1 cellular context compared by ENCODE assay signal in the genomic region with DNA sequence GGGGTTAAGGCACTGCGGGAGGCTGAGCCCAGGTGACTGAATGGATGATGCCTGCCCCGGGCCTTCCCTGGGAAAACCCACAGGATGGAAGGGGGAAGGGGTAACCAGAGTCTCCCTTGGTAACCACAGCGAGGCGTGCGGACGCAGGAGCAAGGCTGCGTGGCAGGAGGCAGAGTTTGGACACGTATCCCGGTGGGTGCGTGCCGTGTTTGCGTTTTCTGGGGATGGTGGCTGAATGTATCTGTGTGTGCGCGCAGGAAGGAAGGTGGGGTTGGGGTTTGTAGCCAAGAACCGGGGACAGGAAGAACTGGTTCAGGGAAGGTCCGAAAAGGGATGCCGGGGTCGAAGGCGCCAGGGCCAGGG.
TF ChIP-seq lines count a peak whose summit lies in the region.

No MANE protein-coding gene starts in this region.

TF ChIP-seq in IMR-90, 13 proteins besides CTCF, POLR2A, EP300 and RAD21 (continued from another document):
- TF ChIP-seq, protein P1, sequence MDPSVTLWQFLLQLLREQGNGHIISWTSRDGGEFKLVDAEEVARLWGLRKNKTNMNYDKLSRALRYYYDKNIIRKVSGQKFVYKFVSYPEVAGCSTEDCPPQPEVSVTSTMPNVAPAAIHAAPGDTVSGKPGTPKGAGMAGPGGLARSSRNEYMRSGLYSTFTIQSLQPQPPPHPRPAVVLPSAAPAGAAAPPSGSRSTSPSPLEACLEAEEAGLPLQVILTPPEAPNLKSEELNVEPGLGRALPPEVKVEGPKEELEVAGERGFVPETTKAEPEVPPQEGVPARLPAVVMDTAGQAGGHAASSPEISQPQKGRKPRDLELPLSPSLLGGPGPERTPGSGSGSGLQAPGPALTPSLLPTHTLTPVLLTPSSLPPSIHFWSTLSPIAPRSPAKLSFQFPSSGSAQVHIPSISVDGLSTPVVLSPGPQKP (IDR thresholded peaks at IDR 0.05; ENCODE audit: borderline replicate concordance, low read depth, low read length): no peak
- TF ChIP-seq RCOR1 (IDR thresholded peaks at IDR 0.05; ENCODE audit: insufficient replicate concordance, low read length): no peak
- no peak for TF ChIP-seq CHD1 (IDR thresholded peaks at IDR 0.05; ENCODE audit: low read depth, low read length)
